In genomic region chr3:127170794-127171193, GRCh38 we compare ENCODE assay signal across 9 cellular contexts. TPM values are rescaled to one million over a fixed set of nuclear protein-coding genes. Genes with fewer than 3 reads are reported as not detected.
DNase-seq lines count a peak whose midpoint lies in the region; FAIRE-seq and TF ChIP-seq lines count a peak whose summit lies in the region.
"Had no signal": no experiment of that assay in that cellular context is flagged by ENCODE, and none has a peak within 500 bp of the region (broad histone marks: within the 10 kb centered on the region; RNA-seq: fewer than 3 reads in every experiment).

No MANE protein-coding gene starts in this region.

- FAIRE-seq in D721Med (lab: Jason Lieb, UNC), result no peak

- H3K36me3 ChIP-seq in fibroblast of lung (ENCODE audit: control insufficient read depth, insufficient read depth, low read length), result no peaks in the 10 kb centered on the region

- intact Hi-C loops in posterior vena cava (cut with DNase I), result no loop called here

- TF ChIP-seq CTCF in fibroblast of lung (conservative IDR thresholded peaks at IDR 0.05 in 1 of 2, IDR thresholded peaks at IDR 0.05 in 1 of 2; ENCODE audit: low read depth in 1 of 2, low read length in 2 of 2) (no peak), D721Med (IDR thresholded peaks at IDR 0.05; ENCODE audit: insufficient read depth, missing control alignments) (no peak)

- no peaks in the 10 kb centered on the region for H3K79me2 ChIP-seq in fibroblast of lung (ENCODE audit: control insufficient read depth, insufficient read depth, low read length)

- H2AFZ ChIP-seq in fibroblast of lung (ENCODE audit: low read length), result no peak overlapping the region

- H3K9me3 ChIP-seq in fibroblast of lung (ENCODE audit: control insufficient read depth, insufficient read depth, low read depth, low read length), result no peaks in the 10 kb centered on the region

- H3K4me2 ChIP-seq in fibroblast of lung (ENCODE audit: extremely low read depth, insufficient read depth, low read length), result no peak overlapping the region

- no peaks in the 10 kb centered on the region for H4K20me1 ChIP-seq in fibroblast of lung (ENCODE audit: control insufficient read depth, extremely low read depth, insufficient read depth, low read length)

- H3K4me1 ChIP-seq in fibroblast of lung (ENCODE audit: control insufficient read depth, extremely low read depth, insufficient read depth, low read length), result peaks cover 8% of the 10 kb centered on the region

- no peak overlapping the region for H3K27ac ChIP-seq in fibroblast of lung (ENCODE audit: insufficient read depth, low read length)

- no peaks in the 10 kb centered on the region for H3K27me3 ChIP-seq in fibroblast of lung (ENCODE audit: control insufficient read depth, insufficient read depth, low read length)

- H3K9ac ChIP-seq in fibroblast of lung (ENCODE audit: insufficient read depth, low read length), result no peak overlapping the region

- H3K4me3 ChIP-seq in fibroblast of lung (replicated peaks in 1 of 4; ENCODE audit: control extremely low read depth in 1 of 4, insufficient read depth in 1 of 4, low read depth in 3 of 4, low read length in 4 of 4), result no peak overlapping the region

- peak; percentile 18 to 55 for DNase-seq in NCI-H524 (lab: John Stamatoyannopoulos, UW)
- no peak for DNase-seq in NCI-H524 treated with DMSO at 0.1 percent for 48 hours (lab: John Stamatoyannopoulos, UW)
- DNase-seq in NCI-H69 (lab: John Stamatoyannopoulos, UW), result peak; percentile 77
- peak; percentile 27 to 78 for DNase-seq in fibroblast of lung (ENCODE audit: low read depth in 2 of 2)
- peak; percentile 51 for DNase-seq in superior temporal gyrus (ENCODE audit: extremely low spot score)
- DNase-seq in D721Med (ENCODE audit: insufficient read length, low spot score), result no peak
- no peak for DNase-seq in posterior vena cava (ENCODE audit: low spot score)
- DNase-seq in activated CD4-positive, alpha-beta T cell treated with anti-CD3 and anti-CD28 coated beads for 48 hours, result no peak

RNA-seq across cellular contexts. Expression of gene PRR23E, which starts 22.1 kb away (rescaled TPM):
- total RNA-seq in fibroblast of lung (not detected in 2 replicates), posterior vena cava (not detected)
- polyA plus RNA-seq in fibroblast of lung, result not detected in 2 replicates
- polyA plus RNA-seq in fibroblast of lung (2012), result not detected in 2 replicates
- polyA minus RNA-seq in fibroblast of lung (ENCODE audit: low replicate concordance), result not detected in 2 replicates
- total RNA-seq: activated T-helper 2 cell treated with anti-CD3 and anti-CD28 coated beads, Interferon-gamma antibody, Interleukin-2, Interleukin-4, amounts not matched to agents 10 μg/mL and 5 μg/mL and 100 μg/mL, durations not matched to agents 14 hours and 24 hours and 36 hours had no signal

Comparison
In these comparisons a context has a peak if more than half of its experiments do, and no peak if none do; other contexts are left out.
1. DNase-seq: peak in NCI-H524 (2 of 2), NCI-H69 (single experiment), fibroblast of lung (2 of 2) and superior temporal gyrus (single experiment); none in NCI-H524 treated with DMSO at 0.1 percent for 48 hours (single experiment), D721Med (single experiment), posterior vena cava (single experiment) and activated CD4-positive, alpha-beta T cell treated with anti-CD3 and anti-CD28 coated beads for 48 hours (single experiment).